9 cellular contexts compared by ENCODE assay signal in genomic region chr1:234743866-234744581, GRCh38.
DNase-seq lines count a peak whose midpoint lies in the region; ATAC-seq and TF ChIP-seq lines count a peak whose summit lies in the region.
"Had no signal": no experiment of that assay in that cellular context is flagged by ENCODE, and none has a peak within 500 bp of the region (broad histone marks: within the 10 kb centered on the region; RNA-seq: fewer than 3 reads in every experiment).

No MANE protein-coding gene starts in this region.

- TF ChIP-seq CTCF in glutamatergic neuron (IDR thresholded peaks at IDR 0.05; ENCODE audit: partially characterized antibody, unreplicated experiment) (no peak), retinal pigment epithelial cell (conservative IDR thresholded peaks at IDR 0.05; ENCODE audit: low read depth, low read length) (peak; percentile 13)

- H3K9me3 Mint-ChIP-seq in glutamatergic neuron (ENCODE audit: unreplicated experiment): peaks cover 2% of the 10 kb centered on the region
- no peaks in the 10 kb centered on the region for H3K9me3 Mint-ChIP-seq in activated T-cell treated with anti-CD3 and anti-CD28 coated beads, Interleukin-2, amount 50 U/mL, for 72 hours
- H3K9me3 Mint-ChIP-seq: activated CD8-positive, alpha-beta T cell treated with anti-CD3 and anti-CD28 coated beads for 36 hours had no signal

- H3K4me3 ChIP-seq in H7 (ENCODE audit: insufficient read depth, low read depth, low read length): no peak overlapping the region
- no peak overlapping the region for H3K4me3 ChIP-seq in SJSA1
- peak overlapping the region; percentile 2 for H3K4me3 ChIP-seq in retinal pigment epithelial cell (ENCODE audit: low read length)

- peaks cover 37% of the 10 kb centered on the region for H3K4me1 ChIP-seq in SJSA1 (replicated peaks)

- ATAC-seq in activated T-cell treated with anti-CD3 and anti-CD28 coated beads, Interleukin-2, amount 50 U/mL, for 72 hours (replicated peaks in 1 of 2): no peak
- ATAC-seq: activated CD8-positive, alpha-beta T cell treated with anti-CD3 and anti-CD28 coated beads for 36 hours had no signal

- peak; percentile 72 for DNase-seq in H7
- DNase-seq in SJSA1 (ENCODE audit: low read depth in 1 of 2, low spot score in 2 of 2): peak; percentile 59 to 77
- DNase-seq in glutamatergic neuron: no peak
- DNase-seq in retinal pigment epithelial cell (ENCODE audit: low read depth): peak; percentile 81
- DNase-seq in cortex of kidney (lab: John Stamatoyannopoulos, UW): no peak
- DNase-seq in H4 (ENCODE audit: low spot score): no peak
- no peak for DNase-seq in activated naive CD4-positive, alpha-beta T cell treated with anti-CD3 and anti-CD28 coated beads, Interleukin-2, amount 50 U/mL, for 16 hours
- no peak for DNase-seq in activated T-cell treated with anti-CD3 and anti-CD28 coated beads, Interleukin-2, amount 50 U/mL, for 72 hours
- DNase-seq: activated CD8-positive, alpha-beta T cell treated with anti-CD3 and anti-CD28 coated beads for 36 hours had no signal

- H3K4me1 Mint-ChIP-seq in glutamatergic neuron (ENCODE audit: low read depth, unreplicated experiment): peaks cover 30% of the 10 kb centered on the region
- no peaks in the 10 kb centered on the region for H3K4me1 Mint-ChIP-seq in activated T-cell treated with anti-CD3 and anti-CD28 coated beads, Interleukin-2, amount 50 U/mL, for 72 hours (ENCODE audit: low read depth)

- no peaks in the 10 kb centered on the region for H3K36me3 Mint-ChIP-seq in glutamatergic neuron (ENCODE audit: unreplicated experiment)
- H3K36me3 Mint-ChIP-seq in activated T-cell treated with anti-CD3 and anti-CD28 coated beads, Interleukin-2, amount 50 U/mL, for 72 hours (ENCODE audit: insufficient read depth in 2 of 2): no peaks in the 10 kb centered on the region

- H3K27me3 Mint-ChIP-seq in glutamatergic neuron (ENCODE audit: unreplicated experiment): peaks cover 2% of the 10 kb centered on the region
- H3K27me3 Mint-ChIP-seq in activated T-cell treated with anti-CD3 and anti-CD28 coated beads, Interleukin-2, amount 50 U/mL, for 72 hours (ENCODE audit: low read depth): no peaks in the 10 kb centered on the region
- H3K27me3 Mint-ChIP-seq: activated CD8-positive, alpha-beta T cell treated with anti-CD3 and anti-CD28 coated beads for 36 hours had no signal

- H3K27ac ChIP-seq in SJSA1: no peak overlapping the region; the same call in 1 of the 2 replicates

- H3K27me3 ChIP-seq in H7 (ENCODE audit: control insufficient read depth, insufficient read depth, low read length) (no peaks in the 10 kb centered on the region), SJSA1 (replicated peaks) (no peaks in the 10 kb centered on the region)

- no peaks in the 10 kb centered on the region for H3K9me3 ChIP-seq in SJSA1 (replicated peaks)

- no peaks in the 10 kb centered on the region for H3K36me3 ChIP-seq in H7 (replicated peaks; ENCODE audit: control insufficient read depth, insufficient read depth, low read length)
- no peaks in the 10 kb centered on the region for H3K36me3 ChIP-seq in SJSA1

- H3K27ac Mint-ChIP-seq in glutamatergic neuron (ENCODE audit: unreplicated experiment): peak overlapping the region; percentile 5
- H3K27ac Mint-ChIP-seq in activated T-cell treated with anti-CD3 and anti-CD28 coated beads, Interleukin-2, amount 50 U/mL, for 72 hours: no peak overlapping the region
- H3K27ac Mint-ChIP-seq: activated CD8-positive, alpha-beta T cell treated with anti-CD3 and anti-CD28 coated beads for 36 hours had no signal

- no peak overlapping the region for H3K4me3 Mint-ChIP-seq in glutamatergic neuron (ENCODE audit: unreplicated experiment)
- no peak overlapping the region for H3K4me3 Mint-ChIP-seq in activated T-cell treated with anti-CD3 and anti-CD28 coated beads, Interleukin-2, amount 50 U/mL, for 72 hours
- H3K4me3 Mint-ChIP-seq: activated CD8-positive, alpha-beta T cell treated with anti-CD3 and anti-CD28 coated beads for 36 hours had no signal

Comparison
In these comparisons a context has a peak if more than half of its experiments do, and no peak if none do; other contexts are left out.
1. DNase-seq: peak in H7 (single experiment), SJSA1 (2 of 2) and retinal pigment epithelial cell (single experiment); none in glutamatergic neuron (single experiment), cortex of kidney (single experiment), H4 (single experiment), activated naive CD4-positive, alpha-beta T cell treated with anti-CD3 and anti-CD28 coated beads, Interleukin-2, amount 50 U/mL, for 16 hours (single experiment) and activated T-cell treated with anti-CD3 and anti-CD28 coated beads, Interleukin-2, amount 50 U/mL, for 72 hours (0 of 2).